Comparison of ENCODE assay signal across 8 cellular contexts in the genomic region with DNA sequence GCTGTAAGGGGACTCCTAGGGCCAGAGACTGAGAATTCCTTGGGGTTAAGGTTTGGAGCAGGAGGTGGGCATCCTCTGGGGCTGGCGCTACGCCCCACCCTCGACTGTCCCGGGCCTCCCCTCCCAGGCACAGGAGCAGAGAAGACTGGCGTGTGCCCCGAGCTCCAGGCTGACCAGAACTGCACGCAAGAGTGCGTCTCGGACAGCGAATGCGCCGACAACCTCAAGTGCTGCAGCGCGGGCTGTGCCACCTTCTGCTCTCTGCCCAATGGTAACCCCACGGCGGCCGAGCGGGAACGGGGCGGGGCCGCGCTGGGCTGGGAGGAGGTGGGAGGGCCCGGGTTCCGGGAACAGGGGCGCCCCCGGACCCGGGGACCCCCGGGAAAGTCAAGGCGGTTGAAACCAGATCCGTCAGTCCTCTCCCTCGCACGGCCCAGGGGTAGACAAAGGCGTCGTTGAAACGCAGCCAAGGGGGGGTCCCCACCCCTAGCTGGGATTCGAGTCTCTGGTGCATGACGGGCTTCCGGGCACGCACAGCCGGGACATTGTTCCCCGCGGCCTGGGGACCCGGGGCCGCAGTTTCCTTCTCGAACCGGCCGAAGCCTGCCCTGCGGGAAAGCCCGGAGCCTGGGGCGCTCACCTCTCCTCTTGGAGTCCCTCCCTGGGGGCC. TPM values are rescaled to one million over a fixed set of nuclear protein-coding genes. Genes with fewer than 3 reads are reported as not detected.
DNase-seq lines count a peak whose midpoint lies in the region; ATAC-seq and TF ChIP-seq lines count a peak whose summit lies in the region.

No MANE protein-coding gene starts in this region.

- WGBS in stomach, 5 donors, result 1 to 3% (median 1%) methylated on average over 15 to 50 of the region's 50 CpGs

- H3K9me3 ChIP-seq in stomach, result no peaks in the 10 kb centered on the region

- TF ChIP-seq POLR2A in stomach (IDR thresholded peaks at IDR 0.05), result no peak

- H3K27me3 ChIP-seq in stomach, result peaks cover 0 to 32% (median 26%) of the 10 kb centered on the region in 3 donors

- intact Hi-C loops in stomach (cut with DNase I; ENCODE audit: low total_unique reads), result no loop called here

- TF ChIP-seq CTCF in stomach (IDR thresholded peaks at IDR 0.05), result no peak

- H3K36me3 ChIP-seq in stomach, result no peaks in the 10 kb centered on the region

- ATAC-seq in GM21786 (IDR thresholded peaks at IDR 0.05; ENCODE audit: unreplicated experiment) (peak; percentile 81), HG03039 (IDR thresholded peaks at IDR 0.05; ENCODE audit: unreplicated experiment) (no peak)

- peak overlapping the region; percentile 57 to 75 (median 70) for H3K27ac ChIP-seq in stomach

- H3K4me3 ChIP-seq in stomach, result peak overlapping the region; percentile 41 to 59 (median 47)

- no peak for TF ChIP-seq EP300 in stomach (IDR thresholded peaks at IDR 0.05)

- peaks cover 12 to 37% (median 29%) of the 10 kb centered on the region in 4 donors for H3K4me1 ChIP-seq in stomach

- DNase-seq in EL (peak; percentile 24), NCI-H774 (lab: John Stamatoyannopoulos, UW) (peak; percentile 62), dermis blood vessel endothelial cell (peak; percentile 24), lung microvascular endothelial cell (ENCODE audit: low read depth in 2 of 2) (peak; percentile 8 to 9), stomach (peak; percentile 67)
- DNase-seq in activated effector memory CD4-positive, alpha-beta T cell treated with Interleukin-2 at 50 U/mL for 16 hours, result no peak

RNA-seq across cellular contexts. Expression of gene WFDC2, which starts 0.8 kb away (rescaled TPM):
- total RNA-seq in dermis blood vessel endothelial cell, result not detected in 2 replicates
- total RNA-seq in lung microvascular endothelial cell, result not detected in 2 replicates
- 10 to 100 TPM in 2 of 5 donors, 1 to 10 TPM in 2, not detected in 1; 2.2 to 82.8 (median 37.6) TPM for total RNA-seq in stomach
- polyA plus RNA-seq in stomach, result 10 to 100 TPM in 2 of 3 donors, 1 to 10 TPM in 1; 6.4 to 57.7 (median 49.0) TPM

RNA-seq across cellular contexts. Expression of gene SPINT3, which starts 45.0 kb away (rescaled TPM):
- total RNA-seq in dermis blood vessel endothelial cell (not detected in 2 replicates), lung microvascular endothelial cell (not detected in 2 replicates), stomach (not detected)
- polyA plus RNA-seq in stomach, result not detected

RNA-seq across cellular contexts. Expression of gene PIGT, which starts 54.5 kb away (rescaled TPM):
- total RNA-seq in dermis blood vessel endothelial cell (23.8 and 32.4 TPM in 2 replicates), lung microvascular endothelial cell (17.4 and 22.2 TPM in 2 replicates), stomach (100 to 1,000 TPM in 2 of 5 donors, 10 to 100 TPM in 3; 22.6 to 137 (median 87.2) TPM)
- 10 to 100 TPM; 30.5 to 72.5 (median 45.0) TPM for polyA plus RNA-seq in stomach
